In genomic region chr1:183209533-183210158, GRCh38 we compare ENCODE assay signal across 11 cellular contexts. TPM values are rescaled to one million over a fixed set of nuclear protein-coding genes. Genes with fewer than 3 reads are reported as not detected.
DNase-seq lines count a peak whose midpoint lies in the region; ATAC-seq and TF ChIP-seq lines count a peak whose summit lies in the region.
"Had no signal": no experiment of that assay in that cellular context is flagged by ENCODE, and none has a peak within 500 bp of the region (broad histone marks: within the 10 kb centered on the region; RNA-seq: fewer than 3 reads in every experiment).

No MANE protein-coding gene starts in this region.

- no peak for TF ChIP-seq POLR2A in suprapubic skin (IDR thresholded peaks at IDR 0.05)

- CTCF ChIA-PET in Calu3 (lab: Charles Lee) (interaction anchor here (0.6 to 1.1 kb wide), 4 partner anchors 18 to 109 kb away, joined by 3 to 4 read pairs (median 4); no protein-coding TSS in a partner anchor), PC-3 (lab: Charles Lee) (interaction anchor here (1.1 to 1.4 kb wide), 2 partner anchors 25 to 247 kb away, joined by 3 to 4 read pairs; no protein-coding TSS in a partner anchor)

- H3K4me3 ChIP-seq in GM23248 (no peak overlapping the region), PC-3 (ENCODE audit: low read length) (no peak overlapping the region), coronary artery (no peak overlapping the region), suprapubic skin (no peak overlapping the region)
- H3K4me3 ChIP-seq: lower lobe of right lung, thoracic aorta had no signal

- H2AFZ ChIP-seq in GM23248 (peak overlapping the region; percentile 55), PC-3 (ENCODE audit: low read length) (no peak overlapping the region)

- peaks cover 60% of the 10 kb centered on the region for H3K4me1 Mint-ChIP-seq in Calu3 (ENCODE audit: low read depth, unreplicated experiment)
- no peaks in the 10 kb centered on the region for H3K4me1 Mint-ChIP-seq in activated T-helper 1 cell treated with anti-CD3 and anti-CD28 coated beads, Interleukin-12 subunit alpha, Interleukin-12 subunit beta, Interleukin-2, Interleukin-4 antibody, amounts not matched to agents 30 ng/mL and 10 ng/mL and 1 ng/mL, durations not matched to agents 14 hours and 24 hours and 36 hours (ENCODE audit: low read depth)

- no peaks in the 10 kb centered on the region for H3K36me3 ChIP-seq in GM23248 (ENCODE audit: low read depth)
- peaks cover 15% of the 10 kb centered on the region for H3K36me3 ChIP-seq in PC-3 (ENCODE audit: low read depth, low read length)
- no peaks in the 10 kb centered on the region for H3K36me3 ChIP-seq in suprapubic skin
- H3K36me3 ChIP-seq: lower lobe of right lung, thoracic aorta had no signal

- TF ChIP-seq EP300 in suprapubic skin (IDR thresholded peaks at IDR 0.05), result no peak

- H3F3A ChIP-seq in GM23248 (ENCODE audit: insufficient read depth) (peaks cover 39% of the 10 kb centered on the region), PC-3 (ENCODE audit: low read length, unreplicated experiment) (no peaks in the 10 kb centered on the region)

- H4K20me1 ChIP-seq in GM23248 (ENCODE audit: insufficient read depth) (no peaks in the 10 kb centered on the region), PC-3 (ENCODE audit: low read length) (no peaks in the 10 kb centered on the region)

- intact Hi-C loops in Calu3 (cut with micrococcal nuclease; ENCODE audit: unreplicated experiment), result no loop called here
- intact Hi-C loops in PC-3 (cut with micrococcal nuclease), result loop anchor here (1.0 kb wide), 1 partner anchor 23 kb away; the partner anchor contains the start of gene LAMC2
- intact Hi-C loops in activated T-helper 1 cell treated with anti-CD3 and anti-CD28 coated beads, Interleukin-12 subunit alpha, Interleukin-12 subunit beta, Interleukin-2, Interleukin-4 antibody, amounts not matched to agents 30 ng/mL and 10 ng/mL and 1 ng/mL, durations not matched to agents 14 hours and 24 hours and 36 hours (cut with micrococcal nuclease), result no loop called here

- H3K79me2 ChIP-seq in GM23248 (ENCODE audit: insufficient read depth) (no peaks in the 10 kb centered on the region), PC-3 (ENCODE audit: low read length) (peaks cover 36% of the 10 kb centered on the region)

- peaks cover 24% of the 10 kb centered on the region for H3K4me1 ChIP-seq in GM23248 (ENCODE audit: insufficient read depth)
- peaks cover 24% of the 10 kb centered on the region for H3K4me1 ChIP-seq in PC-3 (ENCODE audit: insufficient read depth, low read length)
- peaks cover 16% of the 10 kb centered on the region for H3K4me1 ChIP-seq in suprapubic skin
- H3K4me1 ChIP-seq: lower lobe of right lung had no signal

- H3K27ac Mint-ChIP-seq in Calu3 (ENCODE audit: unreplicated experiment), result peak overlapping the region; percentile 43
- no peak overlapping the region for H3K27ac Mint-ChIP-seq in activated T-helper 1 cell treated with anti-CD3 and anti-CD28 coated beads, Interleukin-12 subunit alpha, Interleukin-12 subunit beta, Interleukin-2, Interleukin-4 antibody, amounts not matched to agents 30 ng/mL and 10 ng/mL and 1 ng/mL, durations not matched to agents 14 hours and 24 hours and 36 hours

- POLR2A ChIA-PET in PC-3 (lab: Charles Lee; ENCODE audit: unreplicated experiment), result interaction anchor here (0.5 to 0.7 kb wide), 3 partner anchors 35 to 112 kb away, joined by 3 to 8 read pairs (median 5); no protein-coding TSS in a partner anchor

- peak; percentile 26 for DNase-seq in Calu3
- peak; percentile 95 for DNase-seq in GM23248
- peak; percentile 88 for DNase-seq in PC-3
- DNase-seq in foreskin melanocyte, result peak; percentile 80
- DNase-seq in coronary artery (ENCODE audit: low spot score), result no peak
- DNase-seq in activated T-helper 1 cell treated with anti-CD3 and anti-CD28 coated beads, Interleukin-12 subunit alpha, Interleukin-12 subunit beta, Interleukin-2, Interleukin-4 antibody, amounts not matched to agents 30 ng/mL and 10 ng/mL and 1 ng/mL, durations not matched to agents 14 hours and 24 hours and 36 hours (ENCODE audit: low spot score), result no peak
- no peak for DNase-seq in suprapubic skin (ENCODE audit: low spot score in 2 of 2)
- DNase-seq: lower lobe of right lung had no signal

- H3K4me2 ChIP-seq in GM23248 (ENCODE audit: unreplicated experiment) (peak overlapping the region; percentile 10), PC-3 (ENCODE audit: low read length) (peak overlapping the region; percentile 42)

- H3K27me3 ChIP-seq in GM23248 (replicated peaks; ENCODE audit: insufficient read depth) (no peaks in the 10 kb centered on the region), PC-3 (ENCODE audit: low read length) (no peaks in the 10 kb centered on the region), suprapubic skin (no peaks in the 10 kb centered on the region)

- no peaks in the 10 kb centered on the region for H3K9me2 ChIP-seq in GM23248 (ENCODE audit: insufficient read depth)
- H3K9me2 ChIP-seq in PC-3 (replicated peaks; ENCODE audit: low read length), result no peaks in the 10 kb centered on the region

- no peaks in the 10 kb centered on the region for H3K9me3 Mint-ChIP-seq in Calu3 (ENCODE audit: low read depth, unreplicated experiment)
- H3K9me3 Mint-ChIP-seq in activated T-helper 1 cell treated with anti-CD3 and anti-CD28 coated beads, Interleukin-12 subunit alpha, Interleukin-12 subunit beta, Interleukin-2, Interleukin-4 antibody, amounts not matched to agents 30 ng/mL and 10 ng/mL and 1 ng/mL, durations not matched to agents 14 hours and 24 hours and 36 hours, result no peaks in the 10 kb centered on the region

- no TSS peak for BruUV-seq in Calu3 (replicated peaks; lab: Mats Ljungman, UMichigan)
- no TSS peak for BruUV-seq in PC-3 (replicated peaks; lab: Mats Ljungman, UMichigan)

- in situ Hi-C loops in GM23248 (cut with MboI), result no loop called here

- H3K4me3 Mint-ChIP-seq in Calu3 (ENCODE audit: low read depth, unreplicated experiment), result no peak overlapping the region
- no peak overlapping the region for H3K4me3 Mint-ChIP-seq in activated T-helper 1 cell treated with anti-CD3 and anti-CD28 coated beads, Interleukin-12 subunit alpha, Interleukin-12 subunit beta, Interleukin-2, Interleukin-4 antibody, amounts not matched to agents 30 ng/mL and 10 ng/mL and 1 ng/mL, durations not matched to agents 14 hours and 24 hours and 36 hours

- peak; percentile 87 for ATAC-seq in PC-3
- ATAC-seq in GM21367 (IDR thresholded peaks at IDR 0.05; ENCODE audit: unreplicated experiment), result no peak

- peaks cover 91% of the 10 kb centered on the region for H3K36me3 Mint-ChIP-seq in Calu3 (ENCODE audit: insufficient read depth, unreplicated experiment)
- no peaks in the 10 kb centered on the region for H3K36me3 Mint-ChIP-seq in activated T-helper 1 cell treated with anti-CD3 and anti-CD28 coated beads, Interleukin-12 subunit alpha, Interleukin-12 subunit beta, Interleukin-2, Interleukin-4 antibody, amounts not matched to agents 30 ng/mL and 10 ng/mL and 1 ng/mL, durations not matched to agents 14 hours and 24 hours and 36 hours (ENCODE audit: low read depth)

- no peaks in the 10 kb centered on the region for H3K27me3 Mint-ChIP-seq in Calu3 (ENCODE audit: unreplicated experiment)
- peaks cover 17% of the 10 kb centered on the region for H3K27me3 Mint-ChIP-seq in activated T-helper 1 cell treated with anti-CD3 and anti-CD28 coated beads, Interleukin-12 subunit alpha, Interleukin-12 subunit beta, Interleukin-2, Interleukin-4 antibody, amounts not matched to agents 30 ng/mL and 10 ng/mL and 1 ng/mL, durations not matched to agents 14 hours and 24 hours and 36 hours (ENCODE audit: insufficient read depth)

- H3K9me3 ChIP-seq in GM23248 (ENCODE audit: low read depth) (no peaks in the 10 kb centered on the region), PC-3 (ENCODE audit: low read length) (no peaks in the 10 kb centered on the region), suprapubic skin (no peaks in the 10 kb centered on the region)
- H3K9me3 ChIP-seq: lower lobe of right lung, thoracic aorta had no signal

- TF ChIP-seq CTCF in Calu3 (IDR thresholded peaks at IDR 0.05; ENCODE audit: unreplicated experiment), result no peak
- TF ChIP-seq CTCF in PC-3 (conservative IDR thresholded peaks at IDR 0.05; ENCODE audit: low read depth, low read length), result no peak
- no peak for TF ChIP-seq CTCF in coronary artery (IDR thresholded peaks at IDR 0.05)
- no peak for TF ChIP-seq CTCF in suprapubic skin (IDR thresholded peaks at IDR 0.05)

- H3K27ac ChIP-seq in GM23248, result peak overlapping the region; percentile 59
- H3K27ac ChIP-seq in PC-3 (ENCODE audit: low read length), result peak overlapping the region; percentile 55
- no peak overlapping the region for H3K27ac ChIP-seq in coronary artery
- no peak overlapping the region for H3K27ac ChIP-seq in suprapubic skin
- H3K27ac ChIP-seq: lower lobe of right lung, thoracic aorta, VCaP had no signal

- peak overlapping the region; percentile 7; the same call in 1 of the 2 replicates for H3K9ac ChIP-seq in GM23248
- no peak overlapping the region for H3K9ac ChIP-seq in PC-3 (ENCODE audit: low read length)

RNA-seq across cellular contexts. Expression of gene LAMC2, which starts 23.6 kb away (rescaled TPM):
- total RNA-seq in Calu3 (2022), result 498 and 642 TPM in 2 replicates
- total RNA-seq in GM23248 (2014; rRNA removed; shearing (Covaris generic)), result 1.9 and 2.4 TPM in 2 replicates
- 2.7 and 3.2 TPM in 2 replicates for polyA plus RNA-seq in GM23248 (2016; fragmentation: Nextera tagmentation; extraction: Ambion mirVana)
- 105 and 127 TPM in 2 replicates for total RNA-seq in PC-3 (2014; rRNA removed)
- 0.16 and 0.22 TPM in 2 replicates for total RNA-seq in activated T-helper 1 cell treated with anti-CD3 and anti-CD28 coated beads, Interleukin-12 subunit alpha, Interleukin-12 subunit beta, Interleukin-2, Interleukin-4 antibody, amounts not matched to agents 30 ng/mL and 10 ng/mL and 1 ng/mL, durations not matched to agents 14 hours and 24 hours and 36 hours
- total RNA-seq in suprapubic skin, result 10 to 100 TPM; 24.2 to 46.5 (median 35.5) TPM

Comparison
In these comparisons a context has a peak if more than half of its experiments do, and no peak if none do; other contexts are left out.
1. DNase-seq: peak in Calu3 (single experiment), GM23248 (single experiment), PC-3 (single experiment) and foreskin melanocyte (single experiment); none in coronary artery (single experiment), activated T-helper 1 cell treated with anti-CD3 and anti-CD28 coated beads, Interleukin-12 subunit alpha, Interleukin-12 subunit beta, Interleukin-2, Interleukin-4 antibody, amounts not matched to agents 30 ng/mL and 10 ng/mL and 1 ng/mL, durations not matched to agents 14 hours and 24 hours and 36 hours (single experiment) and suprapubic skin (0 of 2).
2. H3K27ac ChIP-seq: peak in GM23248 (single experiment) and PC-3 (single experiment); none in coronary artery (0 of 2) and suprapubic skin (single experiment).